1 cellular context compared by ENCODE assay signal in genomic region chr20:48723308-48724264, GRCh38.
TF ChIP-seq lines count a peak whose summit lies in the region.

No MANE protein-coding gene starts in this region.

TF ChIP-seq in HepG2, 621 proteins besides CTCF, POLR2A, EP300 and RAD21 (continued from another document and continues in another):
- TF ChIP-seq HIC2 (CRISPR knock-in tag; IDR thresholded peaks at IDR 0.05; ENCODE audit: low read depth) (0 out of 2 replicates have a peak, but pooled peaks have one; percentile 2), PRPF4 (IDR thresholded peaks at IDR 0.05; ENCODE audit: low read depth, low read length, poor library complexity, severe bottlenecking) (no peak), ZNF749 (CRISPR knock-in tag; IDR thresholded peaks at IDR 0.05; ENCODE audit: borderline replicate concordance) (no peak), HOXD1 (CRISPR knock-in tag; IDR thresholded peaks at IDR 0.05) (no peak), ZFP36L2 (CRISPR knock-in tag; IDR thresholded peaks at IDR 0.05) (no peak), ZNF790 (CRISPR knock-in tag; IDR thresholded peaks at IDR 0.05; ENCODE audit: borderline replicate concordance) (peak; percentile 67; the same call in 1 of the 2 replicates), DDIT3 (CRISPR knock-in tag; IDR thresholded peaks at IDR 0.05) (no peak), ZNF20 (CRISPR knock-in tag; IDR thresholded peaks at IDR 0.05) (peak; percentile 86; the same call in 1 of the 2 replicates), AHR (CRISPR knock-in tag; IDR thresholded peaks at IDR 0.05) (peak; percentile 44; the same call in 1 of the 2 replicates), KMT2A (CRISPR knock-in tag; IDR thresholded peaks at IDR 0.05) (peak; percentile 51; the same call in 1 of the 2 replicates), ZNF326 (CRISPR knock-in tag; IDR thresholded peaks at IDR 0.05; ENCODE audit: borderline replicate concordance) (no peak), GLI4 (CRISPR knock-in tag; IDR thresholded peaks at IDR 0.05; ENCODE audit: borderline replicate concordance) (peak; percentile 73; the same call in 1 of the 2 replicates), NR2F1 (CRISPR knock-in tag; IDR thresholded peaks at IDR 0.05) (no peak), DRAP1 (CRISPR knock-in tag; IDR thresholded peaks at IDR 0.05) (peak; percentile 16; the same call in 1 of the 2 replicates), ZSCAN20 (CRISPR knock-in tag; IDR thresholded peaks at IDR 0.05; ENCODE audit: borderline replicate concordance) (no peak), ZNF543 (CRISPR knock-in tag; IDR thresholded peaks at IDR 0.05) (peak; percentile 86; the same call in 1 of the 2 replicates), FOXK1 (CRISPR knock-in tag; IDR thresholded peaks at IDR 0.05; ENCODE audit: borderline replicate concordance, low read depth) (peak; percentile 41; the same call in 1 of the 2 replicates), ZNF232 (CRISPR knock-in tag; IDR thresholded peaks at IDR 0.05; ENCODE audit: borderline replicate concordance) (0 out of 2 replicates have a peak, but pooled peaks have one; percentile 63), TFAP4 (IDR thresholded peaks at IDR 0.05; ENCODE audit: borderline replicate concordance, low read depth) (peak; percentile 21; the same call in 1 of the 2 replicates), ZNF737 (CRISPR knock-in tag; IDR thresholded peaks at IDR 0.05; ENCODE audit: borderline replicate concordance) (no peak), ZBTB8A (CRISPR knock-in tag; IDR thresholded peaks at IDR 0.05; ENCODE audit: borderline replicate concordance, low read depth) (0 out of 2 replicates have a peak, but pooled peaks have one; percentile 15), KLF13 (CRISPR knock-in tag; IDR thresholded peaks at IDR 0.05) (no peak), RAD51 (IDR thresholded peaks at IDR 0.05; ENCODE audit: borderline replicate concordance) (no peak), SMAD3 (CRISPR knock-in tag; IDR thresholded peaks at IDR 0.05) (0 out of 2 replicates have a peak, but pooled peaks have one; percentile 41), KDM1A (CRISPR knock-in tag; IDR thresholded peaks at IDR 0.05) (no peak), CEBPB (IDR thresholded peaks at IDR 0.05; ENCODE audit: borderline replicate concordance, low read depth, low read length) (peak; percentile 86; the same call in 1 of the 2 replicates), KIAA2018 (CRISPR knock-in tag; IDR thresholded peaks at IDR 0.05; ENCODE audit: borderline replicate concordance) (no peak), THAP11 (CRISPR knock-in tag; IDR thresholded peaks at IDR 0.05) (no peak), HOMEZ (CRISPR knock-in tag; IDR thresholded peaks at IDR 0.05; ENCODE audit: low read depth) (no peak), PCBP2 (optimal IDR thresholded peaks at IDR 0.05; ENCODE audit: low read depth, low read length, poor library complexity, severe bottlenecking) (no peak), MIER3 (CRISPR knock-in tag; IDR thresholded peaks at IDR 0.05; ENCODE audit: borderline replicate concordance) (no peak), ZBTB43 (CRISPR knock-in tag; conservative IDR thresholded peaks at IDR 0.05) (no peak), NCOA1 (CRISPR knock-in tag; IDR thresholded peaks at IDR 0.05) (peak; percentile 79; the same call in 1 of the 2 replicates)
- TF ChIP-seq, protein P1, sequence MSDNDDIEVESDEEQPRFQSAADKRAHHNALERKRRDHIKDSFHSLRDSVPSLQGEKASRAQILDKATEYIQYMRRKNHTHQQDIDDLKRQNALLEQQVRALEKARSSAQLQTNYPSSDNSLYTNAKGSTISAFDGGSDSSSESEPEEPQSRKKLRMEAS (IDR thresholded peaks at IDR 0.05): peak; percentile 72; the same call in 1 of the 2 replicates
- TF ChIP-seq, protein P2, sequence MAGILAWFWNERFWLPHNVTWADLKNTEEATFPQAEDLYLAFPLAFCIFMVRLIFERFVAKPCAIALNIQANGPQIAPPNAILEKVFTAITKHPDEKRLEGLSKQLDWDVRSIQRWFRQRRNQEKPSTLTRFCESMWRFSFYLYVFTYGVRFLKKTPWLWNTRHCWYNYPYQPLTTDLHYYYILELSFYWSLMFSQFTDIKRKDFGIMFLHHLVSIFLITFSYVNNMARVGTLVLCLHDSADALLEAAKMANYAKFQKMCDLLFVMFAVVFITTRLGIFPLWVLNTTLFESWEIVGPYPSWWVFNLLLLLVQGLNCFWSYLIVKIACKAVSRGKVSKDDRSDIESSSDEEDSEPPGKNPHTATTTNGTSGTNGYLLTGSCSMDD (CRISPR knock-in tag; IDR thresholded peaks at IDR 0.05): no peak
- TF ChIP-seq, protein P3, sequence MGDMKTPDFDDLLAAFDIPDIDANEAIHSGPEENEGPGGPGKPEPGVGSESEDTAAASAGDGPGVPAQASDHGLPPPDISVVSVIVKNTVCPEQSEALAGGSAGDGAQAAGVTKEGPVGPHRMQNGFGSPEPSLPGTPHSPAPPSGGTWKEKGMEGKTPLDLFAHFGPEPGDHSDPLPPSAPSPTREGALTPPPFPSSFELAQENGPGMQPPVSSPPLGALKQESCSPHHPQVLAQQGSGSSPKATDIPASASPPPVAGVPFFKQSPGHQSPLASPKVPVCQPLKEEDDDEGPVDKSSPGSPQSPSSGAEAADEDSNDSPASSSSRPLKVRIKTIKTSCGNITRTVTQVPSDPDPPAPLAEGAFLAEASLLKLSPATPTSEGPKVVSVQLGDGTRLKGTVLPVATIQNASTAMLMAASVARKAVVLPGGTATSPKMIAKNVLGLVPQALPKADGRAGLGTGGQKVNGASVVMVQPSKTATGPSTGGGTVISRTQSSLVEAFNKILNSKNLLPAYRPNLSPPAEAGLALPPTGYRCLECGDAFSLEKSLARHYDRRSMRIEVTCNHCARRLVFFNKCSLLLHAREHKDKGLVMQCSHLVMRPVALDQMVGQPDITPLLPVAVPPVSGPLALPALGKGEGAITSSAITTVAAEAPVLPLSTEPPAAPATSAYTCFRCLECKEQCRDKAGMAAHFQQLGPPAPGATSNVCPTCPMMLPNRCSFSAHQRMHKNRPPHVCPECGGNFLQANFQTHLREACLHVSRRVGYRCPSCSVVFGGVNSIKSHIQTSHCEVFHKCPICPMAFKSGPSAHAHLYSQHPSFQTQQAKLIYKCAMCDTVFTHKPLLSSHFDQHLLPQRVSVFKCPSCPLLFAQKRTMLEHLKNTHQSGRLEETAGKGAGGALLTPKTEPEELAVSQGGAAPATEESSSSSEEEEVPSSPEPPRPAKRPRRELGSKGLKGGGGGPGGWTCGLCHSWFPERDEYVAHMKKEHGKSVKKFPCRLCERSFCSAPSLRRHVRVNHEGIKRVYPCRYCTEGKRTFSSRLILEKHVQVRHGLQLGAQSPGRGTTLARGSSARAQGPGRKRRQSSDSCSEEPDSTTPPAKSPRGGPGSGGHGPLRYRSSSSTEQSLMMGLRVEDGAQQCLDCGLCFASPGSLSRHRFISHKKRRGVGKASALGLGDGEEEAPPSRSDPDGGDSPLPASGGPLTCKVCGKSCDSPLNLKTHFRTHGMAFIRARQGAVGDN (CRISPR knock-in tag; IDR thresholded peaks at IDR 0.05): peak; percentile 88
